ENCODE assay signal across 9 cellular contexts in genomic region chr1:171204311-171204710, GRCh38. TPM values are rescaled to one million over a fixed set of nuclear protein-coding genes. Genes with fewer than 3 reads are reported as not detected.
"Had no signal": no experiment of that assay in that cellular context is flagged by ENCODE, and none has a peak within 500 bp of the region (broad histone marks: within the 10 kb centered on the region; RNA-seq: fewer than 3 reads in every experiment).

No MANE protein-coding gene starts in this region.

- DNase-seq: GM23248, GOT3, H7, H9, HCEC 1CT, HFFc6 had no signal

RNA-seq across cellular contexts. Expression of gene FMO2, which starts 19.2 kb away (rescaled TPM):
- total RNA-seq: GM23248, GM23338, H1, H4, H9, HFFc6 had no signal
- polyA plus RNA-seq: GM23248, H1 had no signal

RNA-seq across cellular contexts. Expression of gene FMO1, which starts 44.0 kb away (rescaled TPM):
- total RNA-seq: GM23248, GM23338, H1, H4, H7, H9, HFFc6 had no signal
- polyA plus RNA-seq: GM23248 had no signal
